In the genomic region with DNA sequence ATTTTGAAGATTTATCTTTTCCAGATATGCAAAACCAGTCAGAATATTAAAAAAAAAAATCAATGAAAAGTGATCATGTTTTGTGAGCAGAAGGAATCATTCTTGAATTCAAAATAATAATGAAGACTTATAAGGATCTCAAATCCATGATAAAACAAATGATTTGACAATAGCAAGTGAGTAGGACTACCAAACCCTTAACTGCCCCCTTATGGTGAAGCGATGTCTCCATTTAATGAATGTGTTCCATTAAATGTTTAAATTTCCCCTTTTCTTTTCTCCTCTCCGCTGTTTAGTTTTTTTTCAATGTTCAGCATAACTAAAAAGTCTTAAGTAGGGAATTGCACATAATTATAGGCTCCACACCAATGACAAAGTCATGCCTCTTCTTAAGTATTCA, we compare ENCODE assay signal across 1 cellular context.
TF ChIP-seq lines count a peak whose summit lies in the region.

No MANE protein-coding gene starts in this region.

TF ChIP-seq in H1, 55 proteins besides CTCF, POLR2A, EP300 and RAD21 (continued from another document):
- TF ChIP-seq CBX8 (IDR thresholded peaks at IDR 0.05; ENCODE audit: borderline replicate concordance, low read depth, low read length) (no peak), JUND (IDR thresholded peaks at IDR 0.05; ENCODE audit: low read length) (no peak), HDAC6 (IDR thresholded peaks at IDR 0.05; ENCODE audit: low read depth, low read length) (no peak), TCF12 (IDR thresholded peaks at IDR 0.05; ENCODE audit: low read depth, low read length) (no peak), RFX5 (IDR thresholded peaks at IDR 0.05; ENCODE audit: borderline replicate concordance, low read depth, low read length) (no peak), HDAC2 (IDR thresholded peaks at IDR 0.05; ENCODE audit: borderline replicate concordance in 1 of 2, low read depth in 2 of 2, low read length in 2 of 2) (no peak), BACH1 (IDR thresholded peaks at IDR 0.05; ENCODE audit: low read length) (no peak), BRCA1 (IDR thresholded peaks at IDR 0.05; ENCODE audit: low read depth, low read length) (no peak), TEAD4 (IDR thresholded peaks at IDR 0.05; ENCODE audit: low read depth, low read length) (no peak), YY1 (IDR thresholded peaks at IDR 0.05; ENCODE audit: low read depth, low read length) (no peak)
- TF ChIP-seq, protein P1, sequence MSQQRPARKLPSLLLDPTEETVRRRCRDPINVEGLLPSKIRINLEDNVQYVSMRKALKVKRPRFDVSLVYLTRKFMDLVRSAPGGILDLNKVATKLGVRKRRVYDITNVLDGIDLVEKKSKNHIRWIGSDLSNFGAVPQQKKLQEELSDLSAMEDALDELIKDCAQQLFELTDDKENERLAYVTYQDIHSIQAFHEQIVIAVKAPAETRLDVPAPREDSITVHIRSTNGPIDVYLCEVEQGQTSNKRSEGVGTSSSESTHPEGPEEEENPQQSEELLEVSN (IDR thresholded peaks at IDR 0.05) = no peak
